In genomic region chr6:31617010-31617409, GRCh38 we compare ENCODE assay signal across 25 cellular contexts. TPM values are rescaled to one million over a fixed set of nuclear protein-coding genes. Genes with fewer than 3 reads are reported as not detected.
DNase-seq lines count a peak whose midpoint lies in the region; ATAC-seq and TF ChIP-seq lines count a peak whose summit lies in the region.
"Had no signal": no experiment of that assay in that cellular context is flagged by ENCODE, and none has a peak within 500 bp of the region (broad histone marks: within the 10 kb centered on the region; RNA-seq: fewer than 3 reads in every experiment).

No MANE protein-coding gene starts in this region.

- TF ChIP-seq CTCF in NB4 (IDR thresholded peaks at IDR 0.05; ENCODE audit: low read depth, low read length) (no peak), esophagus muscularis mucosa (IDR thresholded peaks at IDR 0.05) (no peak)

- 72% methylated on average over 2 of the region's 2 CpGs for WGBS in esophagus muscularis mucosa

- no peaks in the 10 kb centered on the region for H3K9me3 Mint-ChIP-seq in dendritic cell treated with granulocyte-macrophage colony-stimulating factor and Interleukin-4, amounts not matched to agents 40 ng/mL and 50 ng/mL, for 4 days
- H3K9me3 Mint-ChIP-seq: endodermal cell, H9 had no signal

- TF ChIP-seq POLR2A in NB4 (IDR thresholded peaks at IDR 0.05; ENCODE audit: extremely low read depth, insufficient read length) (no peak), esophagus muscularis mucosa (IDR thresholded peaks at IDR 0.05; ENCODE audit: low read depth) (no peak)

- H3K27me3 ChIP-seq in BLaER1 treated with 17β-estradiol and CSF1 and Interleukin-3, amounts not matched to agents 10 nM and 100 nM = peaks cover 0 to 4% (median 0%) of the 10 kb centered on the region in 11 experiments; a peak in 2 of 22 replicates
- no peaks in the 10 kb centered on the region for H3K27me3 ChIP-seq in esophagus muscularis mucosa
- H3K27me3 ChIP-seq: stomach, upper lobe of left lung had no signal

- ATAC-seq in GM21526 (IDR thresholded peaks at IDR 0.05; ENCODE audit: low FRiP score, unreplicated experiment) = no peak

- H3K4me3 Mint-ChIP-seq in dendritic cell treated with granulocyte-macrophage colony-stimulating factor and Interleukin-4, amounts not matched to agents 40 ng/mL and 50 ng/mL, for 4 days = peak overlapping the region; percentile 98
- H3K4me3 Mint-ChIP-seq: endodermal cell, H9 had no signal

- no peaks in the 10 kb centered on the region for H3K9me3 ChIP-seq in BLaER1 treated with 17β-estradiol and CSF1 and Interleukin-3, amounts not matched to agents 10 nM and 100 nM (replicated peaks in 1 of 11)
- no peaks in the 10 kb centered on the region for H3K9me3 ChIP-seq in esophagus muscularis mucosa
- H3K9me3 ChIP-seq: stomach, upper lobe of left lung had no signal

- peak overlapping the region; percentile 95 for H3K27ac Mint-ChIP-seq in dendritic cell treated with granulocyte-macrophage colony-stimulating factor and Interleukin-4, amounts not matched to agents 40 ng/mL and 50 ng/mL, for 4 days
- H3K27ac Mint-ChIP-seq: endodermal cell, H9 had no signal

- DNase-seq in NCI-H82 (lab: John Stamatoyannopoulos, UW) (peak; percentile 34), NCI-H82 treated with DMSO at 0.1 percent for 48 hours (lab: John Stamatoyannopoulos, UW; ENCODE audit: unreplicated experiment) (no peak), NB4 (ENCODE audit: low read depth) (no peak), T-helper 9 cell (no peak), esophagus muscularis mucosa (ENCODE audit: extremely low spot score) (no peak)
- DNase-seq: amniotic stem cell, C1 segment of cervical spinal cord, DMS79, endodermal cell, H9, hippocampal formation, Kasumi-1, kidney glomerular epithelial cell, NCI-H1417, NCI-H774, nucleus accumbens, retina, stomach, upper lobe of left lung had no signal

- peak overlapping the region in 3 of 11 experiments; percentile 78 to 83 (median 82); a peak in 5 of 22 replicates for H3K27ac ChIP-seq in BLaER1 treated with 17β-estradiol and CSF1 and Interleukin-3, amounts not matched to agents 10 nM and 100 nM
- no peak overlapping the region for H3K27ac ChIP-seq in esophagus muscularis mucosa (replicated peaks in 1 of 4)

- H3K36me3 ChIP-seq in BLaER1 treated with 17β-estradiol and CSF1 and Interleukin-3, amounts not matched to agents 10 nM and 100 nM = peaks cover 0 to 6% (median 5%) of the 10 kb centered on the region in 11 experiments; a peak in 10 of 22 replicates
- no peaks in the 10 kb centered on the region for H3K36me3 ChIP-seq in esophagus muscularis mucosa
- H3K36me3 ChIP-seq: stomach, upper lobe of left lung had no signal

- H3K27me3 Mint-ChIP-seq in dendritic cell treated with granulocyte-macrophage colony-stimulating factor and Interleukin-4, amounts not matched to agents 40 ng/mL and 50 ng/mL, for 4 days = no peaks in the 10 kb centered on the region

- H4K20me1 ChIP-seq in BLaER1 treated with 17β-estradiol and CSF1 and Interleukin-3, amounts not matched to agents 10 nM and 100 nM = peaks cover under 1 to 12% (median 6%) of the 10 kb centered on the region in 11 experiments; a peak in 19 of 22 replicates

- peak overlapping the region in 4 of 11 experiments; percentile 27 to 82 (median 80); a peak in 6 of 22 replicates for H3K9ac ChIP-seq in BLaER1 treated with 17β-estradiol and CSF1 and Interleukin-3, amounts not matched to agents 10 nM and 100 nM

- TF ChIP-seq EP300 in esophagus muscularis mucosa (IDR thresholded peaks at IDR 0.05) = no peak

- H3K4me1 ChIP-seq in BLaER1 treated with 17β-estradiol and CSF1 and Interleukin-3, amounts not matched to agents 10 nM and 100 nM = peaks cover 33 to 72% (median 46%) of the 10 kb centered on the region in 10 experiments
- peaks cover 10 to 13% (median 13%) of the 10 kb centered on the region in 4 donors for H3K4me1 ChIP-seq in esophagus muscularis mucosa

- H3K4me1 Mint-ChIP-seq in dendritic cell treated with granulocyte-macrophage colony-stimulating factor and Interleukin-4, amounts not matched to agents 40 ng/mL and 50 ng/mL, for 4 days (ENCODE audit: low read depth) = peaks cover 65% of the 10 kb centered on the region

- H3K36me3 Mint-ChIP-seq in dendritic cell treated with granulocyte-macrophage colony-stimulating factor and Interleukin-4, amounts not matched to agents 40 ng/mL and 50 ng/mL, for 4 days (ENCODE audit: low read depth) = peaks cover 63% of the 10 kb centered on the region

- peak overlapping the region in 7 of 11 experiments; percentile 74 to 99 (median 95); a peak in 14 of 22 replicates for H3K4me2 ChIP-seq in BLaER1 treated with 17β-estradiol and CSF1 and Interleukin-3, amounts not matched to agents 10 nM and 100 nM

- intact Hi-C loops in dendritic cell treated with granulocyte-macrophage colony-stimulating factor and Interleukin-4, amounts not matched to agents 40 ng/mL and 50 ng/mL, for 4 days (cut with micrococcal nuclease) = no loop called here
- intact Hi-C loops in esophagus muscularis mucosa (cut with DNase I) = no loop called here

- peak overlapping the region in 3 of 10 experiments; percentile 56 to 62 (median 62); a peak in 6 of 20 replicates for H3K4me3 ChIP-seq in BLaER1 treated with 17β-estradiol and CSF1 and Interleukin-3, amounts not matched to agents 10 nM and 100 nM
- H3K4me3 ChIP-seq in NB4 (ENCODE audit: low read depth, low read length) (peak overlapping the region; percentile 87), esophagus muscularis mucosa (no peak overlapping the region)

RNA-seq across cellular contexts. Expression of gene AIF1, which starts 2.0 kb away (rescaled TPM):
- total RNA-seq in esophagus muscularis mucosa = 10 to 100 TPM in 3 of 4 donors, 1 to 10 TPM in 1; 9.4 to 41.9 (median 14.4) TPM
- total RNA-seq: A172, RPMI7951 had no signal

RNA-seq across cellular contexts. Expression of gene PRRC2A, which starts 3.5 kb away (rescaled TPM):
- total RNA-seq in esophagus muscularis mucosa = 100 to 1,000 TPM in 2 of 4 donors, 10 to 100 TPM in 2; 68.8 to 138 (median 89.2) TPM

RNA-seq across cellular contexts. Expression of gene NCR3, which starts 24.2 kb away (rescaled TPM):
- not detected for total RNA-seq in esophagus muscularis mucosa
- total RNA-seq: A172, cerebellum, endodermal cell, stomach had no signal

RNA-seq across cellular contexts. Expression of gene LST1, which starts 30.9 kb away (rescaled TPM):
- total RNA-seq in esophagus muscularis mucosa = 1 to 10 TPM; 1.9 to 9.3 (median 6.8) TPM
- total RNA-seq: A172, endodermal cell, H9, RPMI7951 had no signal

RNA-seq across cellular contexts. Expression of gene LTB, which starts 34.8 kb away (rescaled TPM):
- total RNA-seq in esophagus muscularis mucosa = 1 to 10 TPM in 1 of 4 donors, under 1 TPM in 1, not detected in 2; 0.57 to 1.5 TPM
- total RNA-seq: A172, cerebellum, H9, RPMI7951 had no signal
